In the genomic region with DNA sequence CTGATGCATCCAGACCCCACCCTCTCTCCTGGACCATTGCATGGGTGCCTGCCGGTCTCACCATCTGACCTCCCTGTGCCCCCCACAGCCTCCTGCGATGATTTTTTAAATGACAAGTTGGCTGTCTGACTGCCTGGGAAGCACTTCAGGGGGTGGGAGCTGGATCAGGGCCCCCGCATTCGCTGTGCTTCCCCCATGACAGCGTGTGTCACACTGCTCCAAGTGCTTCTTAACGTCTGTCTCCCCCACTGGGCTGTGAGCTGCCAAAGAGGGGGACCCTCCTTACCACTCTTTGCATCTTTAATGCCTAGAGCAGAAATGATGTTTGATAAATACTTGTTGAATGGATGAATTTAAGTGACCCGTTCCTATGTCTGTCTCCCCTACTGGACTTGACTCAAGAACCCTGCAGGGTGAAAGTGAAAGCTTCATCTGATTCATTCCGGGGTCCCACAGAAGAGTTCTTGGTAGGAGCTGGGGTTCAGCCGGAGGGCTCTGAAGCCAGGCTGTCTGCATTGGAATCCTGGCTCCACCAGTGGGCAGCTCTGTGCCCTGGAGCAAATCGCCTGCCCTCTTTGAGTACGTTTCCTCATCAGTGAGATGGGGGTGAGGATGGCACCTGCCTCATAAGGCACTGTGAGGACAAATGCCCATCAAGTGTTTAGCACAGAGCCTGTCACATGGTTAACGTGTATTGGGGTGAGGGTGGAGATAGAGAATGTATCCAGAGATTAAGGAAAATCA, we compare ENCODE assay signal across 10 cellular contexts. TPM values are rescaled to one million over a fixed set of nuclear protein-coding genes. Genes with fewer than 3 reads are reported as not detected.
DNase-seq lines count a peak whose midpoint lies in the region; ATAC-seq and TF ChIP-seq lines count a peak whose summit lies in the region.
"Had no signal": no experiment of that assay in that cellular context is flagged by ENCODE, and none has a peak within 500 bp of the region (broad histone marks: within the 10 kb centered on the region; RNA-seq: fewer than 3 reads in every experiment).

No MANE protein-coding gene starts in this region.

- H3K79me2 ChIP-seq in hepatocyte = no peaks in the 10 kb centered on the region

- no peaks in the 10 kb centered on the region for H3K36me3 Mint-ChIP-seq in activated T-helper 2 cell treated with anti-CD3 and anti-CD28 coated beads, Interferon-gamma antibody, Interleukin-2, Interleukin-4, amounts not matched to agents 10 μg/mL and 5 μg/mL and 100 μg/mL, durations not matched to agents 14 hours and 24 hours and 36 hours (ENCODE audit: low read depth)

- H3K36me3 ChIP-seq in cardiac muscle cell (no peaks in the 10 kb centered on the region), right atrium auricular region (no peaks in the 10 kb centered on the region), hepatocyte (replicated peaks; ENCODE audit: insufficient read depth, low read depth) (no peaks in the 10 kb centered on the region)

- H3K4me1 Mint-ChIP-seq in activated T-helper 2 cell treated with anti-CD3 and anti-CD28 coated beads, Interferon-gamma antibody, Interleukin-2, Interleukin-4, amounts not matched to agents 10 μg/mL and 5 μg/mL and 100 μg/mL, durations not matched to agents 14 hours and 24 hours and 36 hours (ENCODE audit: low read depth) = peaks cover 36% of the 10 kb centered on the region

- TF ChIP-seq CTCF in cardiac muscle cell (IDR thresholded peaks at IDR 0.05; ENCODE audit: low read depth, low read length) (peak; percentile 1), right atrium auricular region (IDR thresholded peaks at IDR 0.05) (no peak), hepatocyte (IDR thresholded peaks at IDR 0.05; ENCODE audit: poor library complexity) (no peak)

- no peak overlapping the region for H2AFZ ChIP-seq in hepatocyte

- H3K27ac Mint-ChIP-seq in activated T-helper 2 cell treated with anti-CD3 and anti-CD28 coated beads, Interferon-gamma antibody, Interleukin-2, Interleukin-4, amounts not matched to agents 10 μg/mL and 5 μg/mL and 100 μg/mL, durations not matched to agents 14 hours and 24 hours and 36 hours = peak overlapping the region; percentile 78

- intact Hi-C loops in activated T-helper 2 cell treated with anti-CD3 and anti-CD28 coated beads, Interferon-gamma antibody, Interleukin-2, Interleukin-4, amounts not matched to agents 10 μg/mL and 5 μg/mL and 100 μg/mL, durations not matched to agents 14 hours and 24 hours and 36 hours (cut with micrococcal nuclease) = no loop called here

- no peaks in the 10 kb centered on the region for H4K20me1 ChIP-seq in hepatocyte (ENCODE audit: insufficient read depth, poor library complexity, severe bottlenecking)

- no peak overlapping the region for H3K4me2 ChIP-seq in hepatocyte

- ATAC-seq in GM21825 (IDR thresholded peaks at IDR 0.05; ENCODE audit: unreplicated experiment) = no peak

- H3K4me3 Mint-ChIP-seq in activated T-helper 2 cell treated with anti-CD3 and anti-CD28 coated beads, Interferon-gamma antibody, Interleukin-2, Interleukin-4, amounts not matched to agents 10 μg/mL and 5 μg/mL and 100 μg/mL, durations not matched to agents 14 hours and 24 hours and 36 hours (ENCODE audit: low read depth) = peak overlapping the region; percentile 19

- peaks cover 47% of the 10 kb centered on the region for H3K4me1 ChIP-seq in cardiac muscle cell (ENCODE audit: low read depth)
- H3K4me1 ChIP-seq in right atrium auricular region = peaks cover 0 to 40% of the 10 kb centered on the region in 2 donors
- H3K4me1 ChIP-seq in hepatocyte (ENCODE audit: insufficient read depth) = no peaks in the 10 kb centered on the region

- H3K27me3 Mint-ChIP-seq in activated T-helper 2 cell treated with anti-CD3 and anti-CD28 coated beads, Interferon-gamma antibody, Interleukin-2, Interleukin-4, amounts not matched to agents 10 μg/mL and 5 μg/mL and 100 μg/mL, durations not matched to agents 14 hours and 24 hours and 36 hours (ENCODE audit: low read depth) = no peaks in the 10 kb centered on the region

- DNase-seq in cardiac muscle cell (ENCODE audit: low read depth in 1 of 2, low spot score in 1 of 2) = no peak
- no peak for DNase-seq in right atrium auricular region (ENCODE audit: low spot score)
- no peak for DNase-seq in activated T-helper 2 cell treated with anti-CD3 and anti-CD28 coated beads, Interferon-gamma antibody, Interleukin-2, Interleukin-4, amounts not matched to agents 10 μg/mL and 5 μg/mL and 100 μg/mL, durations not matched to agents 14 hours and 24 hours and 36 hours (ENCODE audit: low spot score)
- DNase-seq in hepatocyte (ENCODE audit: low spot score) = peak; percentile 4
- no peak for DNase-seq in SHP77 treated with DMSO at 0.1 percent for 48 hours (lab: John Stamatoyannopoulos, UW)
- DNase-seq in HuH-7.5 (ENCODE audit: low spot score) = no peak
- DNase-seq: mesendoderm had no signal

- H3K4me3 ChIP-seq in cardiac muscle cell (no peak overlapping the region), right atrium auricular region (peak overlapping the region in 1 of 2 donors; percentile 8), hepatocyte (no peak overlapping the region)

- no peaks in the 10 kb centered on the region for H3K9me2 ChIP-seq in hepatocyte (replicated peaks; ENCODE audit: insufficient read depth)

- H3K9me3 ChIP-seq in cardiac muscle cell (ENCODE audit: low read depth) (no peaks in the 10 kb centered on the region), right atrium auricular region (no peaks in the 10 kb centered on the region), hepatocyte (ENCODE audit: low read depth) (no peaks in the 10 kb centered on the region)

- no peaks in the 10 kb centered on the region for H3K9me3 Mint-ChIP-seq in activated T-helper 2 cell treated with anti-CD3 and anti-CD28 coated beads, Interferon-gamma antibody, Interleukin-2, Interleukin-4, amounts not matched to agents 10 μg/mL and 5 μg/mL and 100 μg/mL, durations not matched to agents 14 hours and 24 hours and 36 hours

- WGBS in hepatocyte (ENCODE audit: low lambda C conversion rate, missing lambda C conversion rate) = 82% methylated on average over 12 of the region's 12 CpGs

- H3K27me3 ChIP-seq in cardiac muscle cell (no peaks in the 10 kb centered on the region), right atrium auricular region (no peaks in the 10 kb centered on the region), hepatocyte (no peaks in the 10 kb centered on the region)

- H3K27ac ChIP-seq in cardiac muscle cell (peak overlapping the region; percentile 58), right atrium auricular region (no peak overlapping the region), hepatocyte (no peak overlapping the region), temporal lobe (ENCODE audit: low read depth, low read length) (peak overlapping the region; percentile 95)
- H3K27ac ChIP-seq: epithelial cell of prostate had no signal

RNA-seq across cellular contexts. Expression of gene EGR1, which starts 7.6 kb away (rescaled TPM):
- total RNA-seq in cardiac muscle cell = 11.7 and 13.9 TPM in 2 replicates
- 24.5 and 30.5 TPM in 2 replicates for polyA plus RNA-seq in cardiac muscle cell
- 10 to 100 TPM; 17.3 to 73.0 TPM for total RNA-seq in right atrium auricular region
- 41.9 and 43.0 TPM in 2 replicates for total RNA-seq in activated T-helper 2 cell treated with anti-CD3 and anti-CD28 coated beads, Interferon-gamma antibody, Interleukin-2, Interleukin-4, amounts not matched to agents 10 μg/mL and 5 μg/mL and 100 μg/mL, durations not matched to agents 14 hours and 24 hours and 36 hours
- 64.2 and 95.4 TPM in 2 replicates for total RNA-seq in hepatocyte
- polyA plus RNA-seq in hepatocyte = 336 and 434 TPM in 2 replicates
- 3.2 TPM for total RNA-seq in temporal lobe

RNA-seq across cellular contexts. Expression of gene REEP2, which starts 18.8 kb away (rescaled TPM):
- 42.2 and 56.6 TPM in 2 replicates for total RNA-seq in cardiac muscle cell
- polyA plus RNA-seq in cardiac muscle cell = 46.7 and 53.5 TPM in 2 replicates
- 10 to 100 TPM; 27.5 to 28.4 TPM for total RNA-seq in right atrium auricular region
- total RNA-seq in activated T-helper 2 cell treated with anti-CD3 and anti-CD28 coated beads, Interferon-gamma antibody, Interleukin-2, Interleukin-4, amounts not matched to agents 10 μg/mL and 5 μg/mL and 100 μg/mL, durations not matched to agents 14 hours and 24 hours and 36 hours = 9.7 and 11.1 TPM in 2 replicates
- total RNA-seq in hepatocyte = 0.67 and 3.2 TPM in 2 replicates
- 0.66 and 1.9 TPM in 2 replicates for polyA plus RNA-seq in hepatocyte
- 73.5 TPM for total RNA-seq in temporal lobe

Comparison
In these comparisons a context has a peak if more than half of its experiments do, and no peak if none do; other contexts are left out.
1. H3K27ac ChIP-seq: peak in cardiac muscle cell (single experiment) and temporal lobe (single experiment); none in right atrium auricular region (0 of 2) and hepatocyte (single experiment).